ENCODE assay signal across 8 cellular contexts in the genomic region with DNA sequence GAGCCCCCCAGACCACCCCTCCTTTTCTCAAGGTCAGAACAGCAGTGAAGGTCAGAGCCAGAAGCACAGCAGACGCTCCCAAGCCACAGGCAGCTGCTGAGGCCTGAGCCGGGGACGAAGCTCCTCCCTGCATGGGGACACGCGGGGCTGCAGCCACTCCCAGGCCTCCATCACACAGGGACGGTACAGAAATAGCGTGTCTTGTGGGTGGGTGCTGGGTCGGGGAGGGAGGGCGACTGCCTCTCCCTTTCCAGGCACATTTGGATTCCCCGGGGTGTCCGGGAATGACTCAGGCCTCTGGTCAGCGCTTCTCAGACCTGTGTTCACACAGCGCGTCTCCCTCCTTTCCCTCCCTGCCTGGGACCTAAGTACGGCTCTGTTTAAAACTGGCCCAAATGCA. TPM values are rescaled to one million over a fixed set of nuclear protein-coding genes. Genes with fewer than 3 reads are reported as not detected.
DNase-seq lines count a peak whose midpoint lies in the region; FAIRE-seq and TF ChIP-seq lines count a peak whose summit lies in the region.
"Had no signal": no experiment of that assay in that cellular context is flagged by ENCODE, and none has a peak within 500 bp of the region (broad histone marks: within the 10 kb centered on the region; RNA-seq: fewer than 3 reads in every experiment).

No MANE protein-coding gene starts in this region.

- in situ Hi-C loops in G401 (cut with HindIII; ENCODE audit: low sequenced_read_pairs), result no loop called here

- H3K27me3 Mint-ChIP-seq in endodermal cell (ENCODE audit: insufficient read depth), result no peaks in the 10 kb centered on the region

- TF ChIP-seq CTCF in endodermal cell (conservative IDR thresholded peaks at IDR 0.05), result no peak

- DNase-seq in GM19239 (ENCODE audit: insufficient read length, low spot score) (peak; percentile 54), NCI-H460 (ENCODE audit: extremely low read depth, low read depth) (peak; percentile 57), endodermal cell (peak; percentile 92), mucosa of gallbladder (ENCODE audit: low spot score) (peak; percentile 57), GM19238 (ENCODE audit: insufficient read length, low spot score) (no peak), G401 (ENCODE audit: low spot score) (no peak)
- no peak for DNase-seq in stimulated activated CD4-positive, alpha-beta T cell treated with anti-CD3 and anti-CD28 coated beads, Interleukin-15, amount 100 ng/mL, for 24 hours

- no peak overlapping the region for H3K4me3 Mint-ChIP-seq in endodermal cell

- H3K36me3 Mint-ChIP-seq in endodermal cell (ENCODE audit: low read depth), result peaks cover under 1% of the 10 kb centered on the region

- H3K4me1 ChIP-seq in endodermal cell (ENCODE audit: control insufficient read depth, insufficient read depth, low read length), result no peaks in the 10 kb centered on the region

- H3K4me1 Mint-ChIP-seq in endodermal cell, result peaks cover 4% of the 10 kb centered on the region

- H3K27me3 ChIP-seq in endodermal cell (ENCODE audit: control insufficient read depth, insufficient read depth, low read length, poor library complexity, severe bottlenecking), result no peaks in the 10 kb centered on the region

- no peak overlapping the region for H3K27ac Mint-ChIP-seq in endodermal cell

- no peaks in the 10 kb centered on the region for H3K36me3 ChIP-seq in endodermal cell (ENCODE audit: control insufficient read depth, insufficient read depth, low read length)

- WGBS in endodermal cell (ENCODE audit: insufficient coverage in 1 of 2, insufficient read length in 1 of 2), 2 experiments, result 79 to 80% methylated on average over 1 to 14 of the region's 15 CpGs

- H3K4me3 ChIP-seq in endodermal cell (ENCODE audit: low read length), result no peak overlapping the region

- peak overlapping the region; percentile 91 for H3K27ac ChIP-seq in endodermal cell (ENCODE audit: low read depth, low read length)

- no peak for FAIRE-seq in GM19239 (lab: Jason Lieb, UNC)
- FAIRE-seq: islet of Langerhans had no signal

- no peaks in the 10 kb centered on the region for H3K9me3 ChIP-seq in endodermal cell (ENCODE audit: control insufficient read depth, low read length)

- H3K9me3 Mint-ChIP-seq in endodermal cell, result peaks cover 4% of the 10 kb centered on the region

- H3K9ac ChIP-seq in endodermal cell (ENCODE audit: extremely low read depth, low read length, poor library complexity, severe bottlenecking), result no peak overlapping the region

RNA-seq across cellular contexts. Expression of gene RASA3, which starts 33.2 kb away (rescaled TPM):
- total RNA-seq in NCI-H460 (2014; rRNA removed; shearing (Covaris generic)), result 12.4 and 14.2 TPM in 2 replicates
- polyA plus RNA-seq in NCI-H460 (2014; cell fraction: nucleus; rRNA removed), result 11.7 and 16.6 TPM in 2 replicates
- 10 to 100 TPM in 1 of 2 donors, 1 to 10 TPM in 1; 6.3 to 12.0 TPM for total RNA-seq in endodermal cell
- 27.0 TPM for polyA plus RNA-seq in endodermal cell (2013, experiment 1 of 2)
- 25.2 TPM for polyA plus RNA-seq in endodermal cell (2013, experiment 2 of 2)
- 11.7 TPM for total RNA-seq in mucosa of gallbladder
- 11.9 and 13.7 TPM in 2 replicates for total RNA-seq in G401 (2014; rRNA removed; shearing (Covaris generic))

Comparison
In these comparisons a context has a peak if more than half of its experiments do, and no peak if none do; other contexts are left out.
1. DNase-seq: peak in GM19239 (single experiment), NCI-H460 (single experiment), endodermal cell (single experiment) and mucosa of gallbladder (single experiment); none in stimulated activated CD4-positive, alpha-beta T cell treated with anti-CD3 and anti-CD28 coated beads, Interleukin-15, amount 100 ng/mL, for 24 hours (single experiment), GM19238 (single experiment) and G401 (single experiment).